Comparison of ENCODE assay signal across 8 cellular contexts in genomic region chr7:101507791-101508252, GRCh38.
A peak's percentile ranks its signal among the peaks of the same experiment; 100 is the strongest.
DNase-seq lines count a peak whose midpoint lies in the region; ATAC-seq, FAIRE-seq and TF ChIP-seq lines count a peak whose summit lies in the region.

No MANE protein-coding gene starts in this region.

- no peak overlapping the region for H2AFZ ChIP-seq in H1 (ENCODE audit: low read length)
- H2AFZ ChIP-seq in neural progenitor cell (replicated peaks) = peak overlapping the region; percentile 22

- H3K4me3 ChIP-seq in H1 (ENCODE audit: extremely low read depth in 1 of 4, insufficient read depth in 2 of 4, low read depth in 3 of 4, low read length in 4 of 4) (no peak overlapping the region), neural progenitor cell (no peak overlapping the region), gastroesophageal sphincter (no peak overlapping the region)

- no peak for TF ChIP-seq POLR2A in H1 (IDR thresholded peaks at IDR 0.05; ENCODE audit: control extremely low read depth in 1 of 2, low read depth in 2 of 2, low read length in 2 of 2)
- TF ChIP-seq POLR2A in gastroesophageal sphincter (IDR thresholded peaks at IDR 0.05) = no peak

- no peak overlapping the region for H3K4ac ChIP-seq in H1 (replicated peaks; ENCODE audit: insufficient read length, low read depth, low read length)

- H3K79me2 ChIP-seq in H1 (ENCODE audit: control insufficient read depth in 1 of 2, insufficient read depth in 2 of 2, low read length in 2 of 2) (no peaks in the 10 kb centered on the region), neural progenitor cell (ENCODE audit: low read depth) (no peaks in the 10 kb centered on the region)

- CTCF ChIA-PET in H1 (lab: Charles Lee; ENCODE audit: partially characterized antibody) = interaction anchor here (0.6 to 6.5 kb wide), 45 partner anchors 8 to 264 kb away, joined by 3 to 70 read pairs (median 4); partner anchors contain the start of gene IFT22

- TF ChIP-seq EP300 in H1 (IDR thresholded peaks at IDR 0.05; ENCODE audit: borderline replicate concordance in 1 of 2, low read depth in 2 of 2, low read length in 2 of 2) = no peak
- no peak for TF ChIP-seq EP300 in gastroesophageal sphincter (IDR thresholded peaks at IDR 0.05)

- peaks cover 10% of the 10 kb centered on the region for H3K27me3 Mint-ChIP-seq in T-helper 2 cell treated with Interferon-gamma antibody and Interleukin-4, amounts not matched to agents 5 μg/mL and 100 μg/mL, for 36 hours (ENCODE audit: low read depth)
- peaks cover 5% of the 10 kb centered on the region for H3K27me3 Mint-ChIP-seq in neural progenitor cell (ENCODE audit: insufficient read depth, low read depth)

- no peaks in the 10 kb centered on the region for H3K9me3 Mint-ChIP-seq in T-helper 2 cell treated with Interferon-gamma antibody and Interleukin-4, amounts not matched to agents 5 μg/mL and 100 μg/mL, for 36 hours
- H3K9me3 Mint-ChIP-seq in neural progenitor cell = no peaks in the 10 kb centered on the region

- H3K9me3 ChIP-seq in H1 (ENCODE audit: insufficient read depth in 2 of 2, low read depth in 1 of 2, low read length in 1 of 2) = no peaks in the 10 kb centered on the region
- no peaks in the 10 kb centered on the region for H3K9me3 ChIP-seq in neural progenitor cell (ENCODE audit: low read depth)
- no peaks in the 10 kb centered on the region for H3K9me3 ChIP-seq in gastroesophageal sphincter

- no peak overlapping the region for H4K91ac ChIP-seq in H1 (replicated peaks; ENCODE audit: insufficient read length, low read length)

- no peak overlapping the region for H2BK120ac ChIP-seq in H1 (replicated peaks; ENCODE audit: low read depth, low read length)

- no peaks in the 10 kb centered on the region for H3K27me3 ChIP-seq in H1 (replicated peaks in 1 of 4; ENCODE audit: control insufficient read depth in 3 of 4, extremely low read depth in 1 of 4, insufficient read depth in 3 of 4, low read length in 3 of 4)
- H3K27me3 ChIP-seq in neural progenitor cell = no peaks in the 10 kb centered on the region
- H3K27me3 ChIP-seq in gastroesophageal sphincter = peaks cover 64% of the 10 kb centered on the region

- H2BK5ac ChIP-seq in H1 (ENCODE audit: low read depth, low read length) = peak overlapping the region; percentile 63; the same call in 1 of the 2 replicates

- FAIRE-seq in H1 (lab: Jason Lieb, UNC) = peak; percentile 88

- 0 out of 2 replicates have a peak overlapping the region, but pooled peaks have one; percentile 32 for H2BK12ac ChIP-seq in H1 (ENCODE audit: low read depth, low read length)

- H3K79me1 ChIP-seq in H1 (ENCODE audit: low read depth, low read length) = no peaks in the 10 kb centered on the region

- H3K4me3 Mint-ChIP-seq in T-helper 2 cell treated with Interferon-gamma antibody and Interleukin-4, amounts not matched to agents 5 μg/mL and 100 μg/mL, for 36 hours = peak overlapping the region; percentile 61
- no peak overlapping the region for H3K4me3 Mint-ChIP-seq in neural progenitor cell

- ATAC-seq in gastroesophageal sphincter = no peak

- no peaks in the 10 kb centered on the region for H3K36me3 ChIP-seq in H1 (ENCODE audit: control insufficient read depth in 2 of 4, insufficient read depth in 4 of 4, low read length in 3 of 4)
- H3K36me3 ChIP-seq in neural progenitor cell = no peaks in the 10 kb centered on the region
- no peaks in the 10 kb centered on the region for H3K36me3 ChIP-seq in gastroesophageal sphincter

- H3K56ac ChIP-seq in H1 (replicated peaks; ENCODE audit: insufficient read length, low read depth, low read length) = no peak overlapping the region

- POLR2A ChIA-PET in H1 (lab: Charles Lee; ENCODE audit: partially characterized antibody) = interaction anchor here (1.9 kb wide), 1 partner anchor 13 kb away, joined by 4 read pairs; no protein-coding TSS in a partner anchor

- TF ChIP-seq CTCF in H1 (IDR thresholded peaks at IDR 0.05; ENCODE audit: control extremely low read depth in 1 of 3, insufficient read depth in 1 of 3, low read depth in 1 of 3, low read length in 3 of 3) (peak; percentile 72 to 100 (median 93)), neural progenitor cell (IDR thresholded peaks at IDR 0.05) (peak; percentile 99), gastroesophageal sphincter (IDR thresholded peaks at IDR 0.05) (peak in 1 of 4 experiments; percentile 40)

- H3K18ac ChIP-seq in H1 (ENCODE audit: extremely low read depth, low read length) = no peak overlapping the region

- no peaks in the 10 kb centered on the region for H3F3A ChIP-seq in neural progenitor cell (ENCODE audit: low read depth)

- TF ChIP-seq RAD21 in H1 (IDR thresholded peaks at IDR 0.05 in 1 of 2, conservative IDR thresholded peaks at IDR 0.05 in 1 of 2; ENCODE audit: low read depth in 2 of 2, low read length in 2 of 2) = peak; percentile 94 to 96

- H3K27ac Mint-ChIP-seq in T-helper 2 cell treated with Interferon-gamma antibody and Interleukin-4, amounts not matched to agents 5 μg/mL and 100 μg/mL, for 36 hours = no peak overlapping the region
- H3K27ac Mint-ChIP-seq in neural progenitor cell = peak overlapping the region; percentile 48

- H2BK20ac ChIP-seq in H1 (ENCODE audit: low read length) = no peak overlapping the region

- H3K4me2 ChIP-seq in H1 (ENCODE audit: insufficient read depth in 1 of 2, low read depth in 2 of 2, low read length in 2 of 2) (peak overlapping the region in 1 of 2 experiments; percentile 12; a peak in 2 of 4 replicates), neural progenitor cell (peak overlapping the region; percentile 47)

- H3K23me2 ChIP-seq in H1 (ENCODE audit: low read depth, low read length) = peaks cover 2% of the 10 kb centered on the region; the same call in 1 of the 2 replicates

- H3K14ac ChIP-seq in H1 (ENCODE audit: insufficient read length) = no peak overlapping the region

- H2BK15ac ChIP-seq in H1 (ENCODE audit: low read length) = no peak overlapping the region

- no peak overlapping the region for H2AK5ac ChIP-seq in H1 (ENCODE audit: low read depth, low read length)

- H3K23ac ChIP-seq in H1 (ENCODE audit: insufficient read length) = no peak overlapping the region

- H4K8ac ChIP-seq in H1 (ENCODE audit: extremely low read depth, insufficient read depth, low read length) = no peak overlapping the region

- peak; percentile 60 for DNase-seq in activated CD8-positive, alpha-beta memory T cell treated with anti-CD3 and anti-CD28 coated beads for 24 hours
- DNase-seq in activated CD8-positive, alpha-beta memory T cell treated with anti-CD3 and anti-CD28 coated beads, Interleukin-2, amount 50 U/mL, for 4 hours = no peak
- peak; percentile 59 to 91 (median 69) for DNase-seq in NCI-H1417 (lab: John Stamatoyannopoulos, UW)
- peak; percentile 22 for DNase-seq in T-helper 2 cell treated with Interferon-gamma antibody and Interleukin-4, amounts not matched to agents 5 μg/mL and 100 μg/mL, for 36 hours (ENCODE audit: low spot score)
- peak in 1 of 2 experiments; percentile 81 for DNase-seq in H1 (ENCODE audit: low read depth in 1 of 2, low spot score in 2 of 2)
- DNase-seq in neural progenitor cell (ENCODE audit: low spot score) = peak; percentile 92
- no peak for DNase-seq in GM19240 (ENCODE audit: insufficient read length, low spot score)

- peaks cover 22% of the 10 kb centered on the region for H3K4me1 Mint-ChIP-seq in T-helper 2 cell treated with Interferon-gamma antibody and Interleukin-4, amounts not matched to agents 5 μg/mL and 100 μg/mL, for 36 hours (ENCODE audit: low read depth)
- peaks cover 20% of the 10 kb centered on the region for H3K4me1 Mint-ChIP-seq in neural progenitor cell

- H3K4me1 ChIP-seq in H1 (replicated peaks in 1 of 4; ENCODE audit: control insufficient read depth in 3 of 4, insufficient read depth in 4 of 4, low read length in 3 of 4) = peaks cover 2 to 15% (median 7%) of the 10 kb centered on the region in 4 experiments
- H3K4me1 ChIP-seq in neural progenitor cell = no peaks in the 10 kb centered on the region
- H3K4me1 ChIP-seq in gastroesophageal sphincter = no peaks in the 10 kb centered on the region

- H3K27ac ChIP-seq in H1 (ENCODE audit: low read depth, low read length) (no peak overlapping the region), neural progenitor cell (no peak overlapping the region), gastroesophageal sphincter (no peak overlapping the region)

- H4K20me1 ChIP-seq in H1 (replicated peaks in 1 of 2; ENCODE audit: control insufficient read depth in 1 of 2, insufficient read depth in 2 of 2, low read length in 2 of 2) = peaks cover 0 to 5% of the 10 kb centered on the region in 2 experiments
- no peaks in the 10 kb centered on the region for H4K20me1 ChIP-seq in neural progenitor cell (ENCODE audit: low read depth)

- 35% methylated on average over 9 of the region's 9 CpGs; no CpG with 5 or more reads in 1 of the 2 experiments for WGBS in H1 (ENCODE audit: extremely low coverage in 1 of 2, insufficient coverage in 1 of 2, insufficient read length in 1 of 2, insufficient replicate concordance in 2 of 2, low coverage in 1 of 2, low lambda C conversion rate in 2 of 2, missing lambda C conversion rate in 1 of 2), 2 experiments
- 4 to 33% methylated on average over 3 to 4 of the region's 9 CpGs for WGBS in gastroesophageal sphincter (ENCODE audit: low coverage in 1 of 2), 2 donors

- no peaks in the 10 kb centered on the region for H3K36me3 Mint-ChIP-seq in T-helper 2 cell treated with Interferon-gamma antibody and Interleukin-4, amounts not matched to agents 5 μg/mL and 100 μg/mL, for 36 hours (ENCODE audit: low read depth)
- no peaks in the 10 kb centered on the region for H3K36me3 Mint-ChIP-seq in neural progenitor cell

- H3K9ac ChIP-seq in H1 (replicated peaks in 1 of 4; ENCODE audit: extremely low read depth in 1 of 4, low read depth in 3 of 4, low read length in 3 of 4) = no peak overlapping the region
- H3K9ac ChIP-seq in neural progenitor cell = no peak overlapping the region

- no peak overlapping the region for H4K5ac ChIP-seq in H1 (ENCODE audit: insufficient read length, low read depth, low read length)

TF ChIP-seq in H1, 55 proteins besides CTCF, POLR2A, EP300 and RAD21:
- no peak for TF ChIP-seq NANOG (IDR thresholded peaks at IDR 0.05; ENCODE audit: insufficient read depth, low read depth, low read length, poor library complexity, severe bottlenecking)
- peak; percentile 73; the same call in 1 of the 2 replicates for TF ChIP-seq ATF2 (IDR thresholded peaks at IDR 0.05; ENCODE audit: low read length)
- TF ChIP-seq YY1 (IDR thresholded peaks at IDR 0.05; ENCODE audit: low read depth, low read length) = 0 out of 2 replicates have a peak, but pooled peaks have one; percentile 29
- TF ChIP-seq CEBPB (IDR thresholded peaks at IDR 0.05; ENCODE audit: low read depth, low read length) = peak; percentile 64

Comparison
In these comparisons a context has a peak if more than half of its experiments do, and no peak if none do; other contexts are left out.
1. DNase-seq: peak in activated CD8-positive, alpha-beta memory T cell treated with anti-CD3 and anti-CD28 coated beads for 24 hours (single experiment), NCI-H1417 (3 of 3), T-helper 2 cell treated with Interferon-gamma antibody and Interleukin-4, amounts not matched to agents 5 μg/mL and 100 μg/mL, for 36 hours (single experiment) and neural progenitor cell (single experiment); none in activated CD8-positive, alpha-beta memory T cell treated with anti-CD3 and anti-CD28 coated beads, Interleukin-2, amount 50 U/mL, for 4 hours (single experiment) and GM19240 (single experiment).